Comparison of ENCODE assay signal across 1 cellular context in the genomic region with DNA sequence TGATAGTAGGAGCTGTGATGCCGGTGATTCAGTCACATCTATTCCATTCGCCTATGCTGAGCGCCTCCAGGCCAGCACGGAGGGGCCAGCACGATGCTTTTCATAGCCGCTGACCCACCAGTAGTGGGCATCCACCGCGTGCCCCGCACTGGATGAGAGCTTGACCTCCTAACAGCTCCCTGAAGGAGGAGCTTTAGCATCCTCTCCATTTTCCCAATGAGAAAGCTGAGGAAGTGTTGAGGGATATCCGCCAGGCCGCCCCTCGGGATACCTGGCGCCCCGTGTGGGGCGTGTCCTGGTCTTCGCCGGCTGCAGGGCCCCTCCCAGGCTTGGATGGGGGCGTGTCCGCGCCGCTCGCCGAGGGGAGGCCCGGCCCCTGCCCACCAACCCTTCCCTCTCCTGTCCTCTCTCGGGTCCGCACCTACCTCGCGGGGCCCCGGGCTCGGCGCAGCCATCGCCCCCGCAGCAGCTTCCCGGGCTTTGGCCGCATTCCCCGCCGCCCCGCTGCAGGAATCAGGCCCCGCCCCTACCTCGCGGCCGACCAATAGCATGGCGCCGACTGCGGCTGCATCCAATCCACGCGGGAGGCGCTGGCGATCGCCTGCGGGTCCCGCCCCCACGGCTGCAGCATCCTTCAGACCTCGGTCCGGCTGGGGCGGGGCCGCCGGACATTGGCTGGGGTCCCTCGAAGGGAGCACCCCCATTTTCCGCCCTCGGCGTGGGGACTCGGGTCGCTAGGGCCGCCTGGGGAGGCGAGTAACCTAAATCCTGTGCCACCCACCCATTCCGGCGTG.
TF ChIP-seq lines count a peak whose summit lies in the region.

A gene with protein sequence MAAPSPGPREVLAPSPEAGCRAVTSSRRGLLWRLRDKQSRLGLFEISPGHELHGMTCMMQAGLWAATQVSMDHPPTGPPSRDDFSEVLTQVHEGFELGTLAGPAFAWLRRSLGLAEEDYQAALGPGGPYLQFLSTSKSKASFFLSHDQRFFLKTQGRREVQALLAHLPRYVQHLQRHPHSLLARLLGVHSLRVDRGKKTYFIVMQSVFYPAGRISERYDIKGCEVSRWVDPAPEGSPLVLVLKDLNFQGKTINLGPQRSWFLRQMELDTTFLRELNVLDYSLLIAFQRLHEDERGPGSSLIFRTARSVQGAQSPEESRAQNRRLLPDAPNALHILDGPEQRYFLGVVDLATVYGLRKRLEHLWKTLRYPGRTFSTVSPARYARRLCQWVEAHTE (minus strand): TSS at position 480 of the 794 bp plus-strand sequence. CDS start 25 bp downstream, at position 455.

TF ChIP-seq in K562, 482 proteins besides CTCF, POLR2A, EP300 and RAD21 (continued from another document and continues in another):
- TF ChIP-seq, protein P1, sequence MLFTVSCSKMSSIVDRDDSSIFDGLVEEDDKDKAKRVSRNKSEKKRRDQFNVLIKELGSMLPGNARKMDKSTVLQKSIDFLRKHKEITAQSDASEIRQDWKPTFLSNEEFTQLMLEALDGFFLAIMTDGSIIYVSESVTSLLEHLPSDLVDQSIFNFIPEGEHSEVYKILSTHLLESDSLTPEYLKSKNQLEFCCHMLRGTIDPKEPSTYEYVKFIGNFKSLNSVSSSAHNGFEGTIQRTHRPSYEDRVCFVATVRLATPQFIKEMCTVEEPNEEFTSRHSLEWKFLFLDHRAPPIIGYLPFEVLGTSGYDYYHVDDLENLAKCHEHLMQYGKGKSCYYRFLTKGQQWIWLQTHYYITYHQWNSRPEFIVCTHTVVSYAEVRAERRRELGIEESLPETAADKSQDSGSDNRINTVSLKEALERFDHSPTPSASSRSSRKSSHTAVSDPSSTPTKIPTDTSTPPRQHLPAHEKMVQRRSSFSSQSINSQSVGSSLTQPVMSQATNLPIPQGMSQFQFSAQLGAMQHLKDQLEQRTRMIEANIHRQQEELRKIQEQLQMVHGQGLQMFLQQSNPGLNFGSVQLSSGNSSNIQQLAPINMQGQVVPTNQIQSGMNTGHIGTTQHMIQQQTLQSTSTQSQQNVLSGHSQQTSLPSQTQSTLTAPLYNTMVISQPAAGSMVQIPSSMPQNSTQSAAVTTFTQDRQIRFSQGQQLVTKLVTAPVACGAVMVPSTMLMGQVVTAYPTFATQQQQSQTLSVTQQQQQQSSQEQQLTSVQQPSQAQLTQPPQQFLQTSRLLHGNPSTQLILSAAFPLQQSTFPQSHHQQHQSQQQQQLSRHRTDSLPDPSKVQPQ (CRISPR knock-in tag; IDR thresholded peaks at IDR 0.05; ENCODE audit: borderline replicate concordance) = no peak
- TF ChIP-seq CBFB (CRISPR knock-in tag; IDR thresholded peaks at IDR 0.05) (no peak), ZKSCAN8 (CRISPR knock-in tag; IDR thresholded peaks at IDR 0.05) (no peak), ZFP36 (IDR thresholded peaks at IDR 0.05; ENCODE audit: low read depth, low read length, partially characterized antibody) (no peak), ARID2 (IDR thresholded peaks at IDR 0.05) (no peak), WHSC1 (IDR thresholded peaks at IDR 0.05; ENCODE audit: low read length) (no peak), HNRNPUL1 (IDR thresholded peaks at IDR 0.05; ENCODE audit: low read length) (no peak), TFAM (CRISPR knock-in tag; conservative IDR thresholded peaks at IDR 0.05) (no peak), PHF8 (IDR thresholded peaks at IDR 0.05; ENCODE audit: borderline replicate concordance, low read length) (peak; percentile 20; the same call in 1 of the 2 replicates), MTF1 (CRISPR knock-in tag; IDR thresholded peaks at IDR 0.05; ENCODE audit: borderline replicate concordance) (no peak), MTA2 (IDR thresholded peaks at IDR 0.05; ENCODE audit: low read depth) (no peak), ATF1 (CRISPR knock-in tag; IDR thresholded peaks at IDR 0.05) (no peak), ATF1 (tag; IDR thresholded peaks at IDR 0.05) (no peak), TCFL5 (CRISPR knock-in tag; conservative IDR thresholded peaks at IDR 0.05) (no peak), RB1 (IDR thresholded peaks at IDR 0.05; ENCODE audit: low read depth) (no peak), ZNF586 (CRISPR knock-in tag; conservative IDR thresholded peaks at IDR 0.05) (no peak), SIN3A (IDR thresholded peaks at IDR 0.05; ENCODE audit: borderline replicate concordance in 2 of 2, control insufficient read depth in 1 of 2, low read depth in 2 of 2, low read length in 2 of 2) (0 out of 4 replicates have a peak, but pooled peaks of 1 of the 2 experiments have one; percentile 24), ZNF253 (CRISPR knock-in tag; conservative IDR thresholded peaks at IDR 0.05) (no peak), TCF7 (IDR thresholded peaks at IDR 0.05; ENCODE audit: borderline replicate concordance) (no peak), ZNF134 (CRISPR knock-in tag; conservative IDR thresholded peaks at IDR 0.05) (no peak), RBM34 (IDR thresholded peaks at IDR 0.05; ENCODE audit: borderline replicate concordance, insufficient read depth, low read length) (0 out of 2 replicates have a peak, but pooled peaks have one; percentile 88), ZNF778 (CRISPR knock-in tag; IDR thresholded peaks at IDR 0.05) (no peak), SAFB (IDR thresholded peaks at IDR 0.05; ENCODE audit: borderline replicate concordance, low read depth, low read length) (no peak), BRF1 (IDR thresholded peaks at IDR 0.05; ENCODE audit: borderline replicate concordance, extremely low read depth, insufficient read length) (no peak), SMC3 (conservative IDR thresholded peaks at IDR 0.05; ENCODE audit: insufficient read depth, low read depth, low read length) (no peak), ZC3H4 (CRISPR knock-in tag; IDR thresholded peaks at IDR 0.05; ENCODE audit: borderline replicate concordance) (no peak), BHLHE40 (IDR thresholded peaks at IDR 0.05; ENCODE audit: low read length) (no peak), XRCC4 (IDR thresholded peaks at IDR 0.05; ENCODE audit: extremely low read depth, insufficient read depth, insufficient read length) (no peak), RBM25 (IDR thresholded peaks at IDR 0.05; ENCODE audit: low read depth, low read length, severe bottlenecking) (peak; percentile 100), CTBP1 (IDR thresholded peaks at IDR 0.05; ENCODE audit: borderline replicate concordance) (peak; percentile 73; the same call in 1 of the 2 replicates), ZBTB17 (CRISPR knock-in tag; IDR thresholded peaks at IDR 0.05) (peak; percentile 31; the same call in 1 of the 2 replicates), ZNF282 (CRISPR knock-in tag; IDR thresholded peaks at IDR 0.05) (no peak), CBX1 (IDR thresholded peaks at IDR 0.05; ENCODE audit: low read depth) (peak; percentile 28; the same call in 1 of the 2 replicates), SP1 (CRISPR knock-in tag; IDR thresholded peaks at IDR 0.05) (peak; percentile 96), PHB2 (IDR thresholded peaks at IDR 0.05; ENCODE audit: low read depth) (no peak), FOXJ3 (CRISPR knock-in tag; IDR thresholded peaks at IDR 0.05) (no peak), ZNF668 (CRISPR knock-in tag; IDR thresholded peaks at IDR 0.05) (no peak), HSF4 (CRISPR knock-in tag; IDR thresholded peaks at IDR 0.05; ENCODE audit: borderline replicate concordance) (no peak)
- TF ChIP-seq, protein P2, sequence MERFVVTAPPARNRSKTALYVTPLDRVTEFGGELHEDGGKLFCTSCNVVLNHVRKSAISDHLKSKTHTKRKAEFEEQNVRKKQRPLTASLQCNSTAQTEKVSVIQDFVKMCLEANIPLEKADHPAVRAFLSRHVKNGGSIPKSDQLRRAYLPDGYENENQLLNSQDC (CRISPR knock-in tag; IDR thresholded peaks at IDR 0.05) = no peak
- TF ChIP-seq, protein P3, sequence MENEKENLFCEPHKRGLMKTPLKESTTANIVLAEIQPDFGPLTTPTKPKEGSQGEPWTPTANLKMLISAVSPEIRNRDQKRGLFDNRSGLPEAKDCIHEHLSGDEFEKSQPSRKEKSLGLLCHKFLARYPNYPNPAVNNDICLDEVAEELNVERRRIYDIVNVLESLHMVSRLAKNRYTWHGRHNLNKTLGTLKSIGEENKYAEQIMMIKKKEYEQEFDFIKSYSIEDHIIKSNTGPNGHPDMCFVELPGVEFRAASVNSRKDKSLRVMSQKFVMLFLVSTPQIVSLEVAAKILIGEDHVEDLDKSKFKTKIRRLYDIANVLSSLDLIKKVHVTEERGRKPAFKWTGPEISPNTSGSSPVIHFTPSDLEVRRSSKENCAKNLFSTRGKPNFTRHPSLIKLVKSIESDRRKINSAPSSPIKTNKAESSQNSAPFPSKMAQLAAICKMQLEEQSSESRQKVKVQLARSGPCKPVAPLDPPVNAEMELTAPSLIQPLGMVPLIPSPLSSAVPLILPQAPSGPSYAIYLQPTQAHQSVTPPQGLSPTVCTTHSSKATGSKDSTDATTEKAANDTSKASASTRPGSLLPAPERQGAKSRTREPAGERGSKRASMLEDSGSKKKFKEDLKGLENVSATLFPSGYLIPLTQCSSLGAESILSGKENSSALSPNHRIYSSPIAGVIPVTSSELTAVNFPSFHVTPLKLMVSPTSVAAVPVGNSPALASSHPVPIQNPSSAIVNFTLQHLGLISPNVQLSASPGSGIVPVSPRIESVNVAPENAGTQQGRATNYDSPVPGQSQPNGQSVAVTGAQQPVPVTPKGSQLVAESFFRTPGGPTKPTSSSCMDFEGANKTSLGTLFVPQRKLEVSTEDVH (IDR thresholded peaks at IDR 0.05; ENCODE audit: low read depth, partially characterized antibody) = no peak
- TF ChIP-seq, protein P4, sequence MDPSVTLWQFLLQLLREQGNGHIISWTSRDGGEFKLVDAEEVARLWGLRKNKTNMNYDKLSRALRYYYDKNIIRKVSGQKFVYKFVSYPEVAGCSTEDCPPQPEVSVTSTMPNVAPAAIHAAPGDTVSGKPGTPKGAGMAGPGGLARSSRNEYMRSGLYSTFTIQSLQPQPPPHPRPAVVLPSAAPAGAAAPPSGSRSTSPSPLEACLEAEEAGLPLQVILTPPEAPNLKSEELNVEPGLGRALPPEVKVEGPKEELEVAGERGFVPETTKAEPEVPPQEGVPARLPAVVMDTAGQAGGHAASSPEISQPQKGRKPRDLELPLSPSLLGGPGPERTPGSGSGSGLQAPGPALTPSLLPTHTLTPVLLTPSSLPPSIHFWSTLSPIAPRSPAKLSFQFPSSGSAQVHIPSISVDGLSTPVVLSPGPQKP (CRISPR knock-in tag; IDR thresholded peaks at IDR 0.05) = no peak
- TF ChIP-seq, protein P5, sequence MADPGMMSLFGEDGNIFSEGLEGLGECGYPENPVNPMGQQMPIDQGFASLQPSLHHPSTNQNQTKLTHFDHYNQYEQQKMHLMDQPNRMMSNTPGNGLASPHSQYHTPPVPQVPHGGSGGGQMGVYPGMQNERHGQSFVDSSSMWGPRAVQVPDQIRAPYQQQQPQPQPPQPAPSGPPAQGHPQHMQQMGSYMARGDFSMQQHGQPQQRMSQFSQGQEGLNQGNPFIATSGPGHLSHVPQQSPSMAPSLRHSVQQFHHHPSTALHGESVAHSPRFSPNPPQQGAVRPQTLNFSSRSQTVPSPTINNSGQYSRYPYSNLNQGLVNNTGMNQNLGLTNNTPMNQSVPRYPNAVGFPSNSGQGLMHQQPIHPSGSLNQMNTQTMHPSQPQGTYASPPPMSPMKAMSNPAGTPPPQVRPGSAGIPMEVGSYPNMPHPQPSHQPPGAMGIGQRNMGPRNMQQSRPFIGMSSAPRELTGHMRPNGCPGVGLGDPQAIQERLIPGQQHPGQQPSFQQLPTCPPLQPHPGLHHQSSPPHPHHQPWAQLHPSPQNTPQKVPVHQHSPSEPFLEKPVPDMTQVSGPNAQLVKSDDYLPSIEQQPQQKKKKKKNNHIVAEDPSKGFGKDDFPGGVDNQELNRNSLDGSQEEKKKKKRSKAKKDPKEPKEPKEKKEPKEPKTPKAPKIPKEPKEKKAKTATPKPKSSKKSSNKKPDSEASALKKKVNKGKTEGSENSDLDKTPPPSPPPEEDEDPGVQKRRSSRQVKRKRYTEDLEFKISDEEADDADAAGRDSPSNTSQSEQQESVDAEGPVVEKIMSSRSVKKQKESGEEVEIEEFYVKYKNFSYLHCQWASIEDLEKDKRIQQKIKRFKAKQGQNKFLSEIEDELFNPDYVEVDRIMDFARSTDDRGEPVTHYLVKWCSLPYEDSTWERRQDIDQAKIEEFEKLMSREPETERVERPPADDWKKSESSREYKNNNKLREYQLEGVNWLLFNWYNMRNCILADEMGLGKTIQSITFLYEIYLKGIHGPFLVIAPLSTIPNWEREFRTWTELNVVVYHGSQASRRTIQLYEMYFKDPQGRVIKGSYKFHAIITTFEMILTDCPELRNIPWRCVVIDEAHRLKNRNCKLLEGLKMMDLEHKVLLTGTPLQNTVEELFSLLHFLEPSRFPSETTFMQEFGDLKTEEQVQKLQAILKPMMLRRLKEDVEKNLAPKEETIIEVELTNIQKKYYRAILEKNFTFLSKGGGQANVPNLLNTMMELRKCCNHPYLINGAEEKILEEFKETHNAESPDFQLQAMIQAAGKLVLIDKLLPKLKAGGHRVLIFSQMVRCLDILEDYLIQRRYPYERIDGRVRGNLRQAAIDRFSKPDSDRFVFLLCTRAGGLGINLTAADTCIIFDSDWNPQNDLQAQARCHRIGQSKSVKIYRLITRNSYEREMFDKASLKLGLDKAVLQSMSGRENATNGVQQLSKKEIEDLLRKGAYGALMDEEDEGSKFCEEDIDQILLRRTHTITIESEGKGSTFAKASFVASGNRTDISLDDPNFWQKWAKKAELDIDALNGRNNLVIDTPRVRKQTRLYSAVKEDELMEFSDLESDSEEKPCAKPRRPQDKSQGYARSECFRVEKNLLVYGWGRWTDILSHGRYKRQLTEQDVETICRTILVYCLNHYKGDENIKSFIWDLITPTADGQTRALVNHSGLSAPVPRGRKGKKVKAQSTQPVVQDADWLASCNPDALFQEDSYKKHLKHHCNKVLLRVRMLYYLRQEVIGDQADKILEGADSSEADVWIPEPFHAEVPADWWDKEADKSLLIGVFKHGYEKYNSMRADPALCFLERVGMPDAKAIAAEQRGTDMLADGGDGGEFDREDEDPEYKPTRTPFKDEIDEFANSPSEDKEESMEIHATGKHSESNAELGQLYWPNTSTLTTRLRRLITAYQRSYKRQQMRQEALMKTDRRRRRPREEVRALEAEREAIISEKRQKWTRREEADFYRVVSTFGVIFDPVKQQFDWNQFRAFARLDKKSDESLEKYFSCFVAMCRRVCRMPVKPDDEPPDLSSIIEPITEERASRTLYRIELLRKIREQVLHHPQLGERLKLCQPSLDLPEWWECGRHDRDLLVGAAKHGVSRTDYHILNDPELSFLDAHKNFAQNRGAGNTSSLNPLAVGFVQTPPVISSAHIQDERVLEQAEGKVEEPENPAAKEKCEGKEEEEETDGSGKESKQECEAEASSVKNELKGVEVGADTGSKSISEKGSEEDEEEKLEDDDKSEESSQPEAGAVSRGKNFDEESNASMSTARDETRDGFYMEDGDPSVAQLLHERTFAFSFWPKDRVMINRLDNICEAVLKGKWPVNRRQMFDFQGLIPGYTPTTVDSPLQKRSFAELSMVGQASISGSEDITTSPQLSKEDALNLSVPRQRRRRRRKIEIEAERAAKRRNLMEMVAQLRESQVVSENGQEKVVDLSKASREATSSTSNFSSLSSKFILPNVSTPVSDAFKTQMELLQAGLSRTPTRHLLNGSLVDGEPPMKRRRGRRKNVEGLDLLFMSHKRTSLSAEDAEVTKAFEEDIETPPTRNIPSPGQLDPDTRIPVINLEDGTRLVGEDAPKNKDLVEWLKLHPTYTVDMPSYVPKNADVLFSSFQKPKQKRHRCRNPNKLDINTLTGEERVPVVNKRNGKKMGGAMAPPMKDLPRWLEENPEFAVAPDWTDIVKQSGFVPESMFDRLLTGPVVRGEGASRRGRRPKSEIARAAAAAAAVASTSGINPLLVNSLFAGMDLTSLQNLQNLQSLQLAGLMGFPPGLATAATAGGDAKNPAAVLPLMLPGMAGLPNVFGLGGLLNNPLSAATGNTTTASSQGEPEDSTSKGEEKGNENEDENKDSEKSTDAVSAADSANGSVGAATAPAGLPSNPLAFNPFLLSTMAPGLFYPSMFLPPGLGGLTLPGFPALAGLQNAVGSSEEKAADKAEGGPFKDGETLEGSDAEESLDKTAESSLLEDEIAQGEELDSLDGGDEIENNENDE (IDR thresholded peaks at IDR 0.05; ENCODE audit: low read depth, low read length) = no peak
